In the genomic region with DNA sequence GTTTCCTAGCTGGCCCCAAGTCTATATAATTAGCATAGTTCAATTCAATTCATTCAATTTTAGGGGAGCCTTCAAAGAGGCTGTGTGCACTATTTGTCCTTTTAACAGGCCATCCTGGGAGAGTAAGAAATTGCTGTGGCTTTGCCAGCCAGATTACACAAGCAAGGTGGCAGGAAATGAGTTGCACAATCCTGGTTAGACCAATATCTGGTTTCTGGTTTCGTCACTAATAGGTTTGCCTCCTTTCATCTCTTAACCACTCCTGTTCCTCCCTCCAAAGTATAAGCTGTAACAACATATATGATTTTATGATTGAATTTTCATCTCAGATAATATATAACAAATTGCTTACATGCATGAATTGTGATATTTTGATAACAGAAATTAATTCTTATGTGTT, we compare ENCODE assay signal across 9 cellular contexts.
DNase-seq lines count a peak whose midpoint lies in the region; TF ChIP-seq lines count a peak whose summit lies in the region.
"Had no signal": no experiment of that assay in that cellular context is flagged by ENCODE, and none has a peak within 500 bp of the region (broad histone marks: within the 10 kb centered on the region; RNA-seq: fewer than 3 reads in every experiment).

No MANE protein-coding gene starts in this region.

- POLR2A ChIA-PET in HEK293T (lab: Yijun Ruan, JAX), result no interaction called here

- in situ Hi-C loops in brain microvascular endothelial cell (cut with HindIII; ENCODE audit: low pct_ligation_motif_present, low sequenced_read_pairs), result no loop called here

- H3K36me3 ChIP-seq in brain microvascular endothelial cell (replicated peaks), result no peaks in the 10 kb centered on the region
- H3K36me3 ChIP-seq: gastroesophageal sphincter had no signal

- CTCF ChIA-PET in HEK293T (lab: Yijun Ruan, JAX), result no interaction called here

- no peak for TF ChIP-seq CTCF in brain microvascular endothelial cell (IDR thresholded peaks at IDR 0.05; ENCODE audit: low read depth, low read length, missing control alignments)

- H3K4me3 ChIP-seq in brain microvascular endothelial cell (ENCODE audit: low read depth, low read length), result no peak overlapping the region
- H3K4me3 ChIP-seq: gastroesophageal sphincter had no signal

- H3K27me3 ChIP-seq in brain microvascular endothelial cell (replicated peaks), result no peaks in the 10 kb centered on the region
- H3K27me3 ChIP-seq: gastroesophageal sphincter had no signal

- H3K27ac ChIP-seq in brain microvascular endothelial cell, result no peak overlapping the region
- H3K27ac ChIP-seq: gastroesophageal sphincter had no signal

- peak; percentile 90 for DNase-seq in H4 (ENCODE audit: low spot score)
- DNase-seq in NCI-H146 (lab: John Stamatoyannopoulos, UW), result peak; percentile 19
- peak; percentile 24 for DNase-seq in brain microvascular endothelial cell
- peak; percentile 52 for DNase-seq in myocyte (ENCODE audit: low read depth)
- DNase-seq in NCI-H1417 treated with DMSO at 0.1 percent for 48 hours (lab: John Stamatoyannopoulos, UW), result no peak
- DNase-seq in HEK293T (ENCODE audit: extremely low spot score), result no peak
- no peak for DNase-seq in cerebellar nuclear complex (lab: John Stamatoyannopoulos, UW)
- no peak for DNase-seq in activated gamma-delta T cell (lab: John Stamatoyannopoulos, UW)

TF ChIP-seq in HEK293T, 16 proteins besides CTCF, POLR2A, EP300 and RAD21:
- TF ChIP-seq ELF4 (IDR thresholded peaks at IDR 0.05) (no peak), FOXM1 (IDR thresholded peaks at IDR 0.05; ENCODE audit: borderline replicate concordance) (no peak), ARNT (IDR thresholded peaks at IDR 0.05) (no peak), L3MBTL2 (conservative IDR thresholded peaks at IDR 0.05) (no peak), NFRKB (IDR thresholded peaks at IDR 0.05) (no peak), SUZ12 (IDR thresholded peaks at IDR 0.05) (no peak), LEF1 (IDR thresholded peaks at IDR 0.05; ENCODE audit: borderline replicate concordance) (no peak), BHLHE40 (IDR thresholded peaks at IDR 0.05; ENCODE audit: borderline replicate concordance) (no peak), ZNF384 (IDR thresholded peaks at IDR 0.05) (no peak), SP1 (IDR thresholded peaks at IDR 0.05) (no peak), CTBP1 (IDR thresholded peaks at IDR 0.05; ENCODE audit: borderline replicate concordance) (no peak), TARDBP (IDR thresholded peaks at IDR 0.05) (no peak), HDGF (IDR thresholded peaks at IDR 0.05; ENCODE audit: borderline replicate concordance) (no peak), FOXK2 (IDR thresholded peaks at IDR 0.05) (no peak)
- TF ChIP-seq, protein P1, sequence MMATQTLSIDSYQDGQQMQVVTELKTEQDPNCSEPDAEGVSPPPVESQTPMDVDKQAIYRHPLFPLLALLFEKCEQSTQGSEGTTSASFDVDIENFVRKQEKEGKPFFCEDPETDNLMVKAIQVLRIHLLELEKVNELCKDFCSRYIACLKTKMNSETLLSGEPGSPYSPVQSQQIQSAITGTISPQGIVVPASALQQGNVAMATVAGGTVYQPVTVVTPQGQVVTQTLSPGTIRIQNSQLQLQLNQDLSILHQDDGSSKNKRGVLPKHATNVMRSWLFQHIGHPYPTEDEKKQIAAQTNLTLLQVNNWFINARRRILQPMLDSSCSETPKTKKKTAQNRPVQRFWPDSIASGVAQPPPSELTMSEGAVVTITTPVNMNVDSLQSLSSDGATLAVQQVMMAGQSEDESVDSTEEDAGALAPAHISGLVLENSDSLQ (IDR thresholded peaks at IDR 0.05), result no peak

Comparison
In these comparisons a context has a peak if more than half of its experiments do, and no peak if none do; other contexts are left out.
1. DNase-seq: peak in H4 (single experiment), NCI-H146 (single experiment), brain microvascular endothelial cell (single experiment) and myocyte (single experiment); none in NCI-H1417 treated with DMSO at 0.1 percent for 48 hours (single experiment), HEK293T (single experiment), cerebellar nuclear complex (0 of 2) and activated gamma-delta T cell (single experiment).